ENCODE assay signal across 21 cellular contexts in genomic region chr1:207288315-207288714, GRCh38. TPM values are rescaled to one million over a fixed set of nuclear protein-coding genes. Genes with fewer than 3 reads are reported as not detected.
DNase-seq lines count a peak whose midpoint lies in the region; ATAC-seq and FAIRE-seq lines count a peak whose summit lies in the region.
"Had no signal": no experiment of that assay in that cellular context is flagged by ENCODE, and none has a peak within 500 bp of the region (broad histone marks: within the 10 kb centered on the region; RNA-seq: fewer than 3 reads in every experiment).

No MANE protein-coding gene starts in this region.

- H3K4me1 ChIP-seq in mesenchymal stem cell (ENCODE audit: control insufficient read depth, insufficient read depth, low read depth, low read length): peaks cover 1% of the 10 kb centered on the region

- intact Hi-C loops in left cardiac atrium (cut with DNase I) (no loop called here), Right ventricle myocardium inferior (cut with DNase I) (no loop called here)

- H4K8ac ChIP-seq in mesenchymal stem cell (ENCODE audit: low read length): no peak overlapping the region

- H3K9me3 ChIP-seq in mesenchymal stem cell (ENCODE audit: control insufficient read depth, low read length): no peaks in the 10 kb centered on the region
- H3K9me3 ChIP-seq: SJCRH30 had no signal

- H3K23ac ChIP-seq in mesenchymal stem cell (ENCODE audit: low read length in 2 of 2): no peak overlapping the region

- H2AK5ac ChIP-seq in mesenchymal stem cell (ENCODE audit: low read length, severe bottlenecking): peak overlapping the region; percentile 61

- no peak overlapping the region for H3K4ac ChIP-seq in mesenchymal stem cell (ENCODE audit: low read depth in 1 of 2, low read length in 2 of 2)

- H2BK5ac ChIP-seq in mesenchymal stem cell (ENCODE audit: low read depth, low read length, poor library complexity, severe bottlenecking): no peak overlapping the region

- no peak overlapping the region for H3K14ac ChIP-seq in mesenchymal stem cell (ENCODE audit: low read length in 2 of 2)

- H2BK120ac ChIP-seq in mesenchymal stem cell (ENCODE audit: low read depth, low read length): no peak overlapping the region

- no peaks in the 10 kb centered on the region for H3K27me3 ChIP-seq in mesenchymal stem cell (ENCODE audit: control insufficient read depth in 1 of 2, insufficient read depth in 1 of 2, low read length in 2 of 2)
- H3K27me3 ChIP-seq: SJCRH30 had no signal

- H2BK12ac ChIP-seq in mesenchymal stem cell (ENCODE audit: low read length in 2 of 2): no peak overlapping the region

- no peak overlapping the region for H2AFZ ChIP-seq in mesenchymal stem cell (ENCODE audit: low read depth, low read length)

- no peaks in the 10 kb centered on the region for H3K36me3 ChIP-seq in mesenchymal stem cell (ENCODE audit: control insufficient read depth in 1 of 2, insufficient read depth in 2 of 2, low read depth in 1 of 2, low read length in 2 of 2)
- H3K36me3 ChIP-seq: SJCRH30 had no signal

- ATAC-seq in left cardiac atrium: peak; percentile 38 to 63
- no peak for ATAC-seq in Right ventricle myocardium inferior
- ATAC-seq in GM21529 (IDR thresholded peaks at IDR 0.05; ENCODE audit: unreplicated experiment): no peak
- no peak for ATAC-seq in GM18502 (IDR thresholded peaks at IDR 0.05; ENCODE audit: poor library complexity, unreplicated experiment)

- H3K4me2 ChIP-seq in mesenchymal stem cell (ENCODE audit: low read length, poor library complexity, severe bottlenecking): no peak overlapping the region

- H3K18ac ChIP-seq in mesenchymal stem cell (ENCODE audit: low read depth in 1 of 2, low read length in 2 of 2): no peak overlapping the region

- no peak overlapping the region for H3K27ac ChIP-seq in mesenchymal stem cell (ENCODE audit: low read length, poor library complexity, severe bottlenecking)
- H3K27ac ChIP-seq: C4-2B, SJCRH30 had no signal

- DNase-seq in left cardiac atrium (no peak), Right ventricle myocardium inferior (ENCODE audit: missing footprints) (no peak), mesenchymal stem cell (no peak), RKO (ENCODE audit: low spot score) (no peak), dedifferentiated amniotic fluid mesenchymal stem cell (ENCODE audit: extremely low spot score) (no peak)
- DNase-seq: DMS 273 treated with DMSO at 0.1 percent for 48 hours, HCEC 1CT, MV-4-11, NCI-H1417, NCI-H1930, NCI-H2171, NCI-H446, NCI-H69, OCI-M1, RPMI8226, SJCRH30 had no signal

- no peak overlapping the region for H3K9ac ChIP-seq in mesenchymal stem cell (ENCODE audit: low read length)

- no peak overlapping the region for H4K91ac ChIP-seq in mesenchymal stem cell (ENCODE audit: low read length)

- peak; percentile 86 for FAIRE-seq in endometrium (lab: Jason Lieb, UNC)
- FAIRE-seq: HTR-8/SVneo had no signal

- H3K79me1 ChIP-seq in mesenchymal stem cell (replicated peaks; ENCODE audit: low read length, poor library complexity, severe bottlenecking): no peaks in the 10 kb centered on the region

- 79% methylated on average over 3 of the region's 4 CpGs for WGBS in mesenchymal stem cell

- no peak overlapping the region for H2BK15ac ChIP-seq in mesenchymal stem cell (ENCODE audit: low read depth, poor library complexity, severe bottlenecking)

- no peak overlapping the region for H3K4me3 ChIP-seq in mesenchymal stem cell (ENCODE audit: insufficient read depth in 1 of 2, low read depth in 1 of 2, low read length in 2 of 2)
- H3K4me3 ChIP-seq: SJCRH30 had no signal

RNA-seq across cellular contexts. Expression of gene CD55, which starts 33.2 kb away (rescaled TPM):
- total RNA-seq in left cardiac atrium (10 to 100 TPM; 65.1 to 94.5 TPM), Right ventricle myocardium inferior (68.9 TPM)
- 11.8 TPM for polyA plus RNA-seq in mesenchymal stem cell (2013, experiment 1 of 2)
- polyA plus RNA-seq in mesenchymal stem cell (2013, experiment 2 of 2): 12.3 TPM

Comparison
In these comparisons a context has a peak if more than half of its experiments do, and no peak if none do; other contexts are left out.
1. ATAC-seq: peak in left cardiac atrium (2 of 2); none in Right ventricle myocardium inferior (single experiment), GM21529 (single experiment) and GM18502 (single experiment).